Comparison of ENCODE assay signal across 18 cellular contexts in genomic region chr6:95176322-95176721, GRCh38.
"Had no signal": no experiment of that assay in that cellular context is flagged by ENCODE, and none has a peak within 500 bp of the region (broad histone marks: within the 10 kb centered on the region; RNA-seq: fewer than 3 reads in every experiment).

No MANE protein-coding gene starts in this region.

- H3K9me3 ChIP-seq: adrenal gland, SJSA1 had no signal

- H3K27ac ChIP-seq: adrenal gland, SJSA1, WERI-Rb-1 had no signal

- DNase-seq: activated CD4-positive, alpha-beta T cell treated with anti-CD3 and anti-CD28 coated beads for 4 hours; activated CD8-positive, alpha-beta memory T cell treated with anti-CD3 and anti-CD28 coated beads, Interleukin-2, amount 50 U/mL, for 4 hours; activated CD8-positive, alpha-beta T cell treated with anti-CD3 and anti-CD28 coated beads for 36 hours; activated naive CD4-positive, alpha-beta T cell treated with anti-CD3 and anti-CD28 coated beads, Interleukin-2, amount 50 U/mL, for 16 hours; activated naive CD8-positive, alpha-beta T cell treated with anti-CD3 and anti-CD28 coated beads, Interleukin-2, amount 10 ng/mL, durations not matched to agents 7 days and 5 days; adrenal gland; anterior cingulate cortex; cerebellar nuclear complex; KG1; NCI-H1048; NCI-H1694 treated with DMSO at 0.1 percent for 48 hours; NCI-H2029 treated with DMSO at 0.1 percent for 48 hours; NCI-H510A treated with DMSO at 0.1 percent for 48 hours; NK-92 treated with Interleukin-12 subunit alpha and Interleukin-12 subunit beta, amount 100 ng/mL, for 24 hours; SHP77; T-helper 1 cell; WERI-Rb-1 had no signal

- H3K27me3 ChIP-seq: adrenal gland, SJSA1 had no signal

- H3K4me1 ChIP-seq: adrenal gland, SJSA1 had no signal

- H3K36me3 ChIP-seq: adrenal gland, SJSA1, WERI-Rb-1 had no signal

- H3K4me3 ChIP-seq: adrenal gland, SJSA1 had no signal
